8 cellular contexts compared by ENCODE assay signal in the genomic region with DNA sequence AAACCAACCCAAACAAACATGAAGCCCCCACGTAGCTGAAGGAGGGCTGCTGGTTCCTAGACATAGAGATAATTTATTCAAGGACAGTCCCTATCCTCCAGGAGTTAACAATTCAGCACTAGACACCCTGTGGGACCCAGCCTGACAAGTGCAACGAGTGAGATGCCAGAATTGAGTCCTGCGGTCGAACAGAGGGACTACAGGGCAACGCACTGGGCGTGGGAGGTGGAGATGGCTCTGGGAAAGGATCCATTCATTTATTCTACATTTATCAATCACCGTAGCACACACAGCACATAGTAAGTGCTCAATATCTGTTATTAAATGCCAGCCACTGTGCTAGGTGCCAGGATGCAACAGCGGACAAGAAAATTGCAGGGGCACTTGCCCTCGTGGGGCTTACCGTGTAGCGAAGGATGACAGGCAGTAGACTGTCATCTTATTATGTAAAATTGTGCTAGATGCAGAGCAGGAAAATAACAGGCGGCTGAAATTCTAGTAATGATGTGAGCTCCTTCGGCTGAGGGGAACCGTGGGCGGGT. TPM values are rescaled to one million over a fixed set of nuclear protein-coding genes. Genes with fewer than 3 reads are reported as not detected.
DNase-seq lines count a peak whose midpoint lies in the region; ATAC-seq and TF ChIP-seq lines count a peak whose summit lies in the region.

No MANE protein-coding gene starts in this region.

- H3K9ac ChIP-seq in ES-I3 (ENCODE audit: low read depth, low read length) (peak overlapping the region; percentile 91), NT2/D1 (ENCODE audit: insufficient read length, low read depth) (peak overlapping the region; percentile 83)

- peaks cover 14% of the 10 kb centered on the region for H3K4me1 ChIP-seq in ES-I3 (ENCODE audit: insufficient read depth, low read length)
- no peaks in the 10 kb centered on the region for H3K4me1 ChIP-seq in NT2/D1 (ENCODE audit: insufficient read depth, insufficient read length)

- H3K27ac Mint-ChIP-seq in natural killer cell treated with Interleukin-12 subunit alpha and Interleukin-12 subunit beta and Interleukin-15 and Interleukin-18, amount 100 ng/mL, for 72 hours = peak overlapping the region; percentile 65 to 82

- H3K4me3 Mint-ChIP-seq in natural killer cell treated with Interleukin-12 subunit alpha and Interleukin-12 subunit beta and Interleukin-15 and Interleukin-18, amount 100 ng/mL, for 72 hours = peak overlapping the region; percentile 91

- H3K36me3 Mint-ChIP-seq in natural killer cell treated with Interleukin-12 subunit alpha and Interleukin-12 subunit beta and Interleukin-15 and Interleukin-18, amount 100 ng/mL, for 72 hours = no peaks in the 10 kb centered on the region

- H3K36me3 ChIP-seq in ES-I3 (ENCODE audit: insufficient read depth, low read length) = no peaks in the 10 kb centered on the region
- no peaks in the 10 kb centered on the region for H3K36me3 ChIP-seq in NT2/D1 (ENCODE audit: insufficient read depth, insufficient read length, low read length)

- H3K27me3 ChIP-seq in NT2/D1 (ENCODE audit: insufficient read depth, insufficient read length) = peaks cover 38% of the 10 kb centered on the region
- H3K27me3 ChIP-seq in dorsolateral prefrontal cortex = no peaks in the 10 kb centered on the region

- peak overlapping the region; percentile 22 to 96 (median 89) for H3K27ac ChIP-seq in dorsolateral prefrontal cortex

- TF ChIP-seq CTCF in dorsolateral prefrontal cortex (IDR thresholded peaks at IDR 0.05 in 54 of 56, conservative IDR thresholded peaks at IDR 0.05 in 2 of 56; ENCODE audit: low read depth in 1 of 56, partially characterized antibody in 56 of 56) = no peak

- ATAC-seq in natural killer cell treated with Interleukin-12 subunit alpha and Interleukin-12 subunit beta and Interleukin-15 and Interleukin-18, amount 100 ng/mL, for 72 hours = no peak
- ATAC-seq in HG02642 (IDR thresholded peaks at IDR 0.05; ENCODE audit: poor library complexity, unreplicated experiment) (no peak), HG03135 (IDR thresholded peaks at IDR 0.05; ENCODE audit: unreplicated experiment) (no peak)

- DNase-seq in NT2/D1 (ENCODE audit: low read depth, low spot score) = no peak
- DNase-seq in dorsolateral prefrontal cortex = peak in 1 of 10 donors; percentile 44
- DNase-seq in natural killer cell treated with Interleukin-12 subunit alpha and Interleukin-12 subunit beta and Interleukin-15 and Interleukin-18, amount 100 ng/mL, for 72 hours (ENCODE audit: low spot score) = no peak
- DNase-seq in GDM1 (lab: John Stamatoyannopoulos, UW) = no peak
- DNase-seq in effector CD8-positive, alpha-beta T cell (lab: John Stamatoyannopoulos, UW) = no peak

- no peaks in the 10 kb centered on the region for H3K27me3 Mint-ChIP-seq in natural killer cell treated with Interleukin-12 subunit alpha and Interleukin-12 subunit beta and Interleukin-15 and Interleukin-18, amount 100 ng/mL, for 72 hours

- no peaks in the 10 kb centered on the region for H3K9me3 Mint-ChIP-seq in natural killer cell treated with Interleukin-12 subunit alpha and Interleukin-12 subunit beta and Interleukin-15 and Interleukin-18, amount 100 ng/mL, for 72 hours

- no peaks in the 10 kb centered on the region for H3K9me3 ChIP-seq in ES-I3 (ENCODE audit: control insufficient read depth, insufficient read depth, low read length)
- no peaks in the 10 kb centered on the region for H3K9me3 ChIP-seq in NT2/D1 (ENCODE audit: insufficient read depth, low read length)

- intact Hi-C loops in dorsolateral prefrontal cortex (cut with DNase I) = loop anchor here in 1 of 2 donors (2.0 kb wide), 1 partner anchor 53 kb away; no protein-coding TSS in a partner anchor

- peak overlapping the region; percentile 75 for H3K4me3 ChIP-seq in NT2/D1 (ENCODE audit: insufficient read length, low read depth)
- H3K4me3 ChIP-seq in dorsolateral prefrontal cortex = peak overlapping the region; percentile 47 to 97 (median 88)

- H3K4me1 Mint-ChIP-seq in natural killer cell treated with Interleukin-12 subunit alpha and Interleukin-12 subunit beta and Interleukin-15 and Interleukin-18, amount 100 ng/mL, for 72 hours (ENCODE audit: low read depth in 2 of 2) = peaks cover 35 to 36% of the 10 kb centered on the region in 2 donors

RNA-seq across cellular contexts. Expression of a gene that starts 0.9 kb away (rescaled TPM):
- total RNA-seq in dorsolateral prefrontal cortex = 100 to 1,000 TPM in 119 of 120 experiments, 10 to 100 TPM in 1; 84.5 to 257 (median 180) TPM
- 100 to 1,000 TPM; 109 to 110 TPM for total RNA-seq in natural killer cell treated with Interleukin-12 subunit alpha and Interleukin-12 subunit beta and Interleukin-15 and Interleukin-18, amount 100 ng/mL, for 72 hours
